Comparison of ENCODE assay signal across 1 cellular context in the genomic region with DNA sequence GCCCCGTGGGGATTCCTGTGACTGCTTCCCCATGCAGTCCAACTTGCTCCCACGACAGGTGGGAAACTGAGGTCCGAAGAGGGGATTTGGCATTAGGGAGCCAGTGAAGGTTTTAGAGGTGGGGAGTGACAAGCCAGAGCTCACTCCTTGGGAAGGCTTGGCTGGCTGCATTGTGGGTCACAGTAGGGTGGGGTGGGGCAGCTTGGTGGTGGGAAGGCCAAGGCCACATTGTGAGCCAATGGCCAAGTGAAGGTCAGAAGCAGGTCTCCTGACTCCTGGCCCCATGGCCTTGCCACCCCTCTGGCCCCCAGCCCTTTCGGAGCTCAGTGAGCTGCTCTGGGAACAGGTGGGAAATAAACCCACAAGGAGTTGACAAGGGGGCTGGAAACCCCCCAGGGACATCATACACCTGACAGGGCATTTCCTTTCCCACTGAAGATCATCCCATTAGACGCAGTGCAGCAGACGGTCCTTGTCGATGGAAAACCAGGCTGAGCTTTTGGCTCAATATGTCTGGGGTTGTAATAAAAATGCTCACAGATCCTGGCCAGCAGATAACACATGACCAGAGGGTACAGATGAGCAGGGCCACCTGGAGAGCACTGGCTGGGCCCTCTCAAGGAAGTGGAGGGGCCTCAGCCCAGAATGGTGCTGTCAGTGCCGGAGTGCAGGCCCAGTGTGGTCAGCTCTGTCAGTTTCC.
TF ChIP-seq lines count a peak whose summit lies in the region.

No MANE protein-coding gene starts in this region.

TF ChIP-seq in SK-N-SH treated with all-trans-retinoic acid at 6 μM for 48 hours, 23 proteins besides CTCF, POLR2A, EP300 and RAD21 (continued from another document):
- TF ChIP-seq, protein P1, sequence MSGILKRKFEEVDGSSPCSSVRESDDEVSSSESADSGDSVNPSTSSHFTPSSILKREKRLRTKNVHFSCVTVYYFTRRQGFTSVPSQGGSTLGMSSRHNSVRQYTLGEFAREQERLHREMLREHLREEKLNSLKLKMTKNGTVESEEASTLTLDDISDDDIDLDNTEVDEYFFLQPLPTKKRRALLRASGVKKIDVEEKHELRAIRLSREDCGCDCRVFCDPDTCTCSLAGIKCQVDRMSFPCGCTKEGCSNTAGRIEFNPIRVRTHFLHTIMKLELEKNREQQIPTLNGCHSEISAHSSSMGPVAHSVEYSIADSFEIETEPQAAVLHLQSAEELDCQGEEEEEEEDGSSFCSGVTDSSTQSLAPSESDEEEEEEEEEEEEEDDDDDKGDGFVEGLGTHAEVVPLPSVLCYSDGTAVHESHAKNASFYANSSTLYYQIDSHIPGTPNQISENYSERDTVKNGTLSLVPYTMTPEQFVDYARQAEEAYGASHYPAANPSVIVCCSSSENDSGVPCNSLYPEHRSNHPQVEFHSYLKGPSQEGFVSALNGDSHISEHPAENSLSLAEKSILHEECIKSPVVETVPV (CRISPR knock-in tag; IDR thresholded peaks at IDR 0.05) = no peak
- TF ChIP-seq ZFP30 (CRISPR knock-in tag; IDR thresholded peaks at IDR 0.05) = no peak
- TF ChIP-seq OSR1 (CRISPR knock-in tag; IDR thresholded peaks at IDR 0.05) = no peak
- TF ChIP-seq, protein P2, sequence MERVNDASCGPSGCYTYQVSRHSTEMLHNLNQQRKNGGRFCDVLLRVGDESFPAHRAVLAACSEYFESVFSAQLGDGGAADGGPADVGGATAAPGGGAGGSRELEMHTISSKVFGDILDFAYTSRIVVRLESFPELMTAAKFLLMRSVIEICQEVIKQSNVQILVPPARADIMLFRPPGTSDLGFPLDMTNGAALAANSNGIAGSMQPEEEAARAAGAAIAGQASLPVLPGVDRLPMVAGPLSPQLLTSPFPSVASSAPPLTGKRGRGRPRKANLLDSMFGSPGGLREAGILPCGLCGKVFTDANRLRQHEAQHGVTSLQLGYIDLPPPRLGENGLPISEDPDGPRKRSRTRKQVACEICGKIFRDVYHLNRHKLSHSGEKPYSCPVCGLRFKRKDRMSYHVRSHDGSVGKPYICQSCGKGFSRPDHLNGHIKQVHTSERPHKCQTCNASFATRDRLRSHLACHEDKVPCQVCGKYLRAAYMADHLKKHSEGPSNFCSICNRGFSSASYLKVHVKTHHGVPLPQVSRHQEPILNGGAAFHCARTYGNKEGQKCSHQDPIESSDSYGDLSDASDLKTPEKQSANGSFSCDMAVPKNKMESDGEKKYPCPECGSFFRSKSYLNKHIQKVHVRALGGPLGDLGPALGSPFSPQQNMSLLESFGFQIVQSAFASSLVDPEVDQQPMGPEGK (CRISPR knock-in tag; IDR thresholded peaks at IDR 0.05; ENCODE audit: borderline replicate concordance) = no peak
- TF ChIP-seq TOX (CRISPR knock-in tag; IDR thresholded peaks at IDR 0.05; ENCODE audit: borderline replicate concordance) = no peak
- TF ChIP-seq ARNTL (CRISPR knock-in tag; IDR thresholded peaks at IDR 0.05; ENCODE audit: borderline replicate concordance, low read depth) = no peak
- TF ChIP-seq GLIS3 (CRISPR knock-in tag; IDR thresholded peaks at IDR 0.05) = no peak
- no peak for TF ChIP-seq PPARA (CRISPR knock-in tag; IDR thresholded peaks at IDR 0.05; ENCODE audit: borderline replicate concordance)
- TF ChIP-seq ISL1 (CRISPR knock-in tag; IDR thresholded peaks at IDR 0.05) = no peak
- TF ChIP-seq ZNF565 (CRISPR knock-in tag; conservative IDR thresholded peaks at IDR 0.05; ENCODE audit: low read depth) = no peak
- TF ChIP-seq SNAI2 (CRISPR knock-in tag; IDR thresholded peaks at IDR 0.05) = no peak
TF ChIP-seq in SK-N-SH treated with all-trans-retinoic acid at 6 μM for 48 hours: peak in this region for 0.
